ENCODE assay signal across 8 cellular contexts in genomic region chr14:85934886-85935254, GRCh38.
DNase-seq lines count a peak whose midpoint lies in the region; ATAC-seq and TF ChIP-seq lines count a peak whose summit lies in the region.

No MANE protein-coding gene starts in this region.

- H3K9me3 Mint-ChIP-seq in activated B cell treated with CpG ODN at 0.5 μM for 24 hours (peaks cover 13% of the 10 kb centered on the region), mesothelial cell of epicardium (peaks cover 42% of the 10 kb centered on the region)
- H3K9me3 Mint-ChIP-seq in naive thymus-derived CD8-positive, alpha-beta T cell: peaks cover 4 to 17% (median 13%) of the 10 kb centered on the region in 9 donors

- H4K20me1 ChIP-seq in BLaER1 treated with 17β-estradiol and CSF1 and Interleukin-3, amounts not matched to agents 10 nM and 100 nM: no peaks in the 10 kb centered on the region

- peak overlapping the region; percentile 71 to 94 (median 78) for H3K4me2 ChIP-seq in BLaER1 treated with 17β-estradiol and CSF1 and Interleukin-3, amounts not matched to agents 10 nM and 100 nM

- H3K27me3 ChIP-seq in BLaER1 treated with 17β-estradiol and CSF1 and Interleukin-3, amounts not matched to agents 10 nM and 100 nM: no peaks in the 10 kb centered on the region

- TF ChIP-seq CTCF in activated B cell treated with CpG ODN at 0.5 μM for 24 hours (IDR thresholded peaks at IDR 0.05): no peak
- TF ChIP-seq CTCF in mesothelial cell of epicardium (IDR thresholded peaks at IDR 0.05; ENCODE audit: unreplicated experiment): no peak

- DNase-seq in activated B cell treated with CpG ODN at 0.5 μM for 24 hours: no peak
- peak in 2 of 10 donors; percentile 6 to 7 for DNase-seq in naive thymus-derived CD8-positive, alpha-beta T cell
- no peak for DNase-seq in mesothelial cell of epicardium (ENCODE audit: low spot score in 2 of 2, unreplicated experiment in 2 of 2)
- DNase-seq in C1 segment of cervical spinal cord (lab: John Stamatoyannopoulos, UW): no peak
- no peak for DNase-seq in GM19240 (ENCODE audit: insufficient read length, low spot score)

- H3K36me3 Mint-ChIP-seq in activated B cell treated with CpG ODN at 0.5 μM for 24 hours (ENCODE audit: low read depth) (peaks cover 15% of the 10 kb centered on the region), mesothelial cell of epicardium (peaks cover 7% of the 10 kb centered on the region)
- H3K36me3 Mint-ChIP-seq in naive thymus-derived CD8-positive, alpha-beta T cell: peaks cover 4 to 20% (median 14%) of the 10 kb centered on the region in 3 donors

- H3K9ac ChIP-seq in BLaER1 treated with 17β-estradiol and CSF1 and Interleukin-3, amounts not matched to agents 10 nM and 100 nM: peak overlapping the region; percentile 63 to 82 (median 76)

- H3K4me1 Mint-ChIP-seq in activated B cell treated with CpG ODN at 0.5 μM for 24 hours: peaks cover 41% of the 10 kb centered on the region
- peaks cover 13 to 46% (median 33%) of the 10 kb centered on the region in 4 donors for H3K4me1 Mint-ChIP-seq in naive thymus-derived CD8-positive, alpha-beta T cell
- H3K4me1 Mint-ChIP-seq in mesothelial cell of epicardium: no peaks in the 10 kb centered on the region

- peak overlapping the region; percentile 46 to 87 (median 77); a peak in 21 of 22 replicates for H3K27ac ChIP-seq in BLaER1 treated with 17β-estradiol and CSF1 and Interleukin-3, amounts not matched to agents 10 nM and 100 nM

- H3K4me3 Mint-ChIP-seq in activated B cell treated with CpG ODN at 0.5 μM for 24 hours (peak overlapping the region; percentile 93), mesothelial cell of epicardium (no peak overlapping the region)
- peak overlapping the region; percentile 85 to 97 (median 92) for H3K4me3 Mint-ChIP-seq in naive thymus-derived CD8-positive, alpha-beta T cell

- H3K27ac Mint-ChIP-seq in activated B cell treated with CpG ODN at 0.5 μM for 24 hours (peak overlapping the region; percentile 92), mesothelial cell of epicardium (no peak overlapping the region)
- H3K27ac Mint-ChIP-seq in naive thymus-derived CD8-positive, alpha-beta T cell: peak overlapping the region; percentile 93 to 99 (median 96)

- H3K27me3 Mint-ChIP-seq in activated B cell treated with CpG ODN at 0.5 μM for 24 hours (no peaks in the 10 kb centered on the region), mesothelial cell of epicardium (ENCODE audit: low read depth) (no peaks in the 10 kb centered on the region)
- H3K27me3 Mint-ChIP-seq in naive thymus-derived CD8-positive, alpha-beta T cell: peaks cover 0 to 2% (median 0%) of the 10 kb centered on the region in 5 donors

- peak; percentile 46 for ATAC-seq in GM19324 (IDR thresholded peaks at IDR 0.05; ENCODE audit: low FRiP score, unreplicated experiment)
- peak; percentile 31 for ATAC-seq in HG03196 (IDR thresholded peaks at IDR 0.05; ENCODE audit: unreplicated experiment)
- ATAC-seq in activated B cell treated with CpG ODN at 0.5 μM for 24 hours (ENCODE audit: low read depth): peak; percentile 49
- peak; percentile 38 to 44 for ATAC-seq in naive thymus-derived CD8-positive, alpha-beta T cell

- CTCF ChIA-PET in activated B cell treated with CpG ODN at 0.5 μM for 24 hours (lab: Charles Lee): interaction anchor here (0.8 kb wide), 1 partner anchor 104 kb away, joined by 3 read pairs; no protein-coding TSS in a partner anchor

- H3K9me3 ChIP-seq in BLaER1 treated with 17β-estradiol and CSF1 and Interleukin-3, amounts not matched to agents 10 nM and 100 nM (replicated peaks in 1 of 11): peaks cover 17 to 26% (median 21%) of the 10 kb centered on the region in 11 experiments

- intact Hi-C loops in activated B cell treated with CpG ODN at 0.5 μM for 24 hours (cut with micrococcal nuclease): no loop called here

- peaks cover 9 to 14% (median 13%) of the 10 kb centered on the region in 10 experiments for H3K4me1 ChIP-seq in BLaER1 treated with 17β-estradiol and CSF1 and Interleukin-3, amounts not matched to agents 10 nM and 100 nM

- POLR2A ChIA-PET in activated B cell treated with CpG ODN at 0.5 μM for 24 hours (lab: Charles Lee): no interaction called here
- POLR2A ChIA-PET in naive thymus-derived CD8-positive, alpha-beta T cell (lab: Charles Lee): no interaction called here

- peak overlapping the region; percentile 56 to 76 (median 68) for H3K4me3 ChIP-seq in BLaER1 treated with 17β-estradiol and CSF1 and Interleukin-3, amounts not matched to agents 10 nM and 100 nM

- no peaks in the 10 kb centered on the region for H3K36me3 ChIP-seq in BLaER1 treated with 17β-estradiol and CSF1 and Interleukin-3, amounts not matched to agents 10 nM and 100 nM
